In the genomic region with DNA sequence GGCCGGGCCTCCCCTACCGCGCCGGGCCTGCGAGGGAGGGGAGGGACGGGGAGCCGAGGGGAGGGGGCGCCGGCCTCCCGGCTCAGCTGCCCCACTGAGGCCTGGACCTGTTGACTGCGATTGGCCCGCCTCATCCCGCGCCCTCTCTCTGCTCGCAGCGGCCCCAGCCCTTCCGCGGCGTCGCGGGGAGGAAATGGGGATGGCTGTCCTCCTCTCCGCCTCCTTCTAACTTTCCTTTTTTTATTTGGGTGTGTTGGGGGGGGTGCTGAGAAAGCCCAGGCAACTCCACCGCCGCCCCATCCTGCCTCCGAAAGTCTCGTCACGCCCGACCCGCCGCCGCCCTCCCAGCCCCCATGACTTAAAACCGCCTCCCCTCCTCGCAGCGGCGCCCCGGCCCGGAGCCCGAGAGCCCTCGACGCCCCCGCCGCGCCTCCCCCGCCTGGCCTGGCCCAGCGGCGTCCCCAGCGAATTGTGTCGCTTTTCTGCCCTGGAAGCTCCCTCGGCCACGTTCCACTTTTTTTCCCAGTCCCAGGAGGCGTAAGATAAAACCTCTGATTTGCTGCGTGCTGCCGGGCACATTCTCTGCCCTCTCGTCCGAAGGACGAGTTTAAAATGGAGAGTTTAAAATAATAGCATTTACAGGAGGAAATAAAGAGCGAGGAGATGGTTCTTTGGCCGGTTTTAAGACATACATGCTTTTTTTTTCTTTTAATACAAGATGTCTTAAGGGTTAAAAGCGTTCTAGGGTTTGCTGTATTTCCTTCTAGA, we compare ENCODE assay signal across 8 cellular contexts. TPM values are rescaled to one million over a fixed set of nuclear protein-coding genes. Genes with fewer than 3 reads are reported as not detected.
DNase-seq lines count a peak whose midpoint lies in the region; ATAC-seq and TF ChIP-seq lines count a peak whose summit lies in the region.

No MANE protein-coding gene starts in this region.

- H3K27ac Mint-ChIP-seq in activated T-helper 1 cell treated with anti-CD3 and anti-CD28 coated beads, Interleukin-12 subunit alpha, Interleukin-12 subunit beta, Interleukin-2, Interleukin-4 antibody, amounts not matched to agents 30 ng/mL and 10 ng/mL and 1 ng/mL, durations not matched to agents 14 hours and 24 hours and 36 hours: peak overlapping the region; percentile 94
- peak overlapping the region; percentile 87 to 97 (median 94) for H3K27ac Mint-ChIP-seq in naive thymus-derived CD4-positive, alpha-beta T cell

- H3K27me3 Mint-ChIP-seq in activated T-helper 1 cell treated with anti-CD3 and anti-CD28 coated beads, Interleukin-12 subunit alpha, Interleukin-12 subunit beta, Interleukin-2, Interleukin-4 antibody, amounts not matched to agents 30 ng/mL and 10 ng/mL and 1 ng/mL, durations not matched to agents 14 hours and 24 hours and 36 hours (ENCODE audit: insufficient read depth): peaks cover 48% of the 10 kb centered on the region
- H3K27me3 Mint-ChIP-seq in naive thymus-derived CD4-positive, alpha-beta T cell: peaks cover 12 to 66% (median 30%) of the 10 kb centered on the region in 5 donors

- intact Hi-C loops in activated T-helper 1 cell treated with anti-CD3 and anti-CD28 coated beads, Interleukin-12 subunit alpha, Interleukin-12 subunit beta, Interleukin-2, Interleukin-4 antibody, amounts not matched to agents 30 ng/mL and 10 ng/mL and 1 ng/mL, durations not matched to agents 14 hours and 24 hours and 36 hours (cut with micrococcal nuclease): loop anchor here (10.0 kb wide), 3 partner anchors 352 to 1838 kb away; a partner anchor contains a TSS
- intact Hi-C loops in naive thymus-derived CD4-positive, alpha-beta T cell (cut with micrococcal nuclease): loop anchor here (2.0 to 10.0 kb wide), 4 partner anchors 476 to 1128 kb away; a partner anchor contains a TSS

- no peak for TF ChIP-seq CTCF in thoracic aorta (IDR thresholded peaks at IDR 0.05)

- peaks cover 9% of the 10 kb centered on the region for H3K36me3 Mint-ChIP-seq in activated T-helper 1 cell treated with anti-CD3 and anti-CD28 coated beads, Interleukin-12 subunit alpha, Interleukin-12 subunit beta, Interleukin-2, Interleukin-4 antibody, amounts not matched to agents 30 ng/mL and 10 ng/mL and 1 ng/mL, durations not matched to agents 14 hours and 24 hours and 36 hours (ENCODE audit: low read depth)
- H3K36me3 Mint-ChIP-seq in naive thymus-derived CD4-positive, alpha-beta T cell: peaks cover 0 to 8% (median 0%) of the 10 kb centered on the region in 5 donors

- peaks cover 34% of the 10 kb centered on the region for H3K4me1 Mint-ChIP-seq in activated T-helper 1 cell treated with anti-CD3 and anti-CD28 coated beads, Interleukin-12 subunit alpha, Interleukin-12 subunit beta, Interleukin-2, Interleukin-4 antibody, amounts not matched to agents 30 ng/mL and 10 ng/mL and 1 ng/mL, durations not matched to agents 14 hours and 24 hours and 36 hours (ENCODE audit: low read depth)
- peaks cover 14 to 40% (median 32%) of the 10 kb centered on the region in 7 donors for H3K4me1 Mint-ChIP-seq in naive thymus-derived CD4-positive, alpha-beta T cell

- POLR2A ChIA-PET in naive thymus-derived CD4-positive, alpha-beta T cell (lab: Charles Lee): interaction anchor here (0.8 to 2.5 kb wide), 11 partner anchors 7 to 1104 kb away, joined by 3 to 13 read pairs (median 6); a partner anchor contains a TSS

- peak overlapping the region; percentile 82 for H3K4me3 Mint-ChIP-seq in activated T-helper 1 cell treated with anti-CD3 and anti-CD28 coated beads, Interleukin-12 subunit alpha, Interleukin-12 subunit beta, Interleukin-2, Interleukin-4 antibody, amounts not matched to agents 30 ng/mL and 10 ng/mL and 1 ng/mL, durations not matched to agents 14 hours and 24 hours and 36 hours
- H3K4me3 Mint-ChIP-seq in naive thymus-derived CD4-positive, alpha-beta T cell: peak overlapping the region; percentile 85 to 99 (median 94)

- H3K36me3 ChIP-seq in NT2/D1 (ENCODE audit: insufficient read depth, insufficient read length, low read length): no peaks in the 10 kb centered on the region
- no peaks in the 10 kb centered on the region for H3K36me3 ChIP-seq in naive thymus-derived CD4-positive, alpha-beta T cell (ENCODE audit: control insufficient read depth in 2 of 3, insufficient read depth in 3 of 3, low read length in 3 of 3)
- H3K36me3 ChIP-seq in thoracic aorta: no peaks in the 10 kb centered on the region

- CTCF ChIA-PET in naive thymus-derived CD4-positive, alpha-beta T cell (lab: Charles Lee): interaction anchor here (1.1 kb wide), 1 partner anchor 8 kb away, joined by 4 read pairs; no protein-coding TSS in a partner anchor

- H3K9me3 ChIP-seq in NT2/D1 (ENCODE audit: insufficient read depth, low read length) (no peaks in the 10 kb centered on the region), thoracic aorta (no peaks in the 10 kb centered on the region)
- H3K9me3 ChIP-seq in naive thymus-derived CD4-positive, alpha-beta T cell (ENCODE audit: control insufficient read depth in 2 of 3, low read length in 3 of 3): no peaks in the 10 kb centered on the region

- DNase-seq in SIG-M5 treated with dmso at 0.1 percent for 504 hours (lab: John Stamatoyannopoulos, UW; ENCODE audit: unreplicated experiment): peak; percentile 45
- no peak for DNase-seq in SIG-M5 (lab: John Stamatoyannopoulos, UW)
- no peak for DNase-seq in NT2/D1 (ENCODE audit: low read depth, low spot score)
- DNase-seq in activated T-helper 1 cell treated with anti-CD3 and anti-CD28 coated beads, Interleukin-12 subunit alpha, Interleukin-12 subunit beta, Interleukin-2, Interleukin-4 antibody, amounts not matched to agents 30 ng/mL and 10 ng/mL and 1 ng/mL, durations not matched to agents 14 hours and 24 hours and 36 hours (ENCODE audit: low spot score): peak; percentile 34
- peak; percentile 77 for DNase-seq in fibroblast of peridontal ligament (ENCODE audit: extremely low read depth)
- DNase-seq in naive thymus-derived CD4-positive, alpha-beta T cell: peak; percentile 31 to 66 (median 55)
- peak; percentile 38 for DNase-seq in thoracic aorta (ENCODE audit: low spot score)

- H3K4me1 ChIP-seq in NT2/D1 (ENCODE audit: insufficient read depth, insufficient read length): no peaks in the 10 kb centered on the region
- peaks cover 4 to 17% of the 10 kb centered on the region in 2 donors for H3K4me1 ChIP-seq in naive thymus-derived CD4-positive, alpha-beta T cell (ENCODE audit: control insufficient read depth in 2 of 2, insufficient read depth in 2 of 2, low read length in 2 of 2)
- peaks cover 5 to 7% of the 10 kb centered on the region in 2 donors for H3K4me1 ChIP-seq in thoracic aorta (ENCODE audit: control insufficient read depth in 1 of 2, low read depth in 2 of 2)

- H3K9ac ChIP-seq in NT2/D1 (ENCODE audit: insufficient read length, low read depth): peak overlapping the region; percentile 88

- H3K27me3 ChIP-seq in NT2/D1 (ENCODE audit: insufficient read depth, insufficient read length) (no peaks in the 10 kb centered on the region), thoracic aorta (replicated peaks; ENCODE audit: insufficient read depth) (no peaks in the 10 kb centered on the region)
- H3K27me3 ChIP-seq in naive thymus-derived CD4-positive, alpha-beta T cell (ENCODE audit: control insufficient read depth in 2 of 2, insufficient read depth in 2 of 2, low read length in 2 of 2): no peaks in the 10 kb centered on the region

- no peaks in the 10 kb centered on the region for H3K9me3 Mint-ChIP-seq in activated T-helper 1 cell treated with anti-CD3 and anti-CD28 coated beads, Interleukin-12 subunit alpha, Interleukin-12 subunit beta, Interleukin-2, Interleukin-4 antibody, amounts not matched to agents 30 ng/mL and 10 ng/mL and 1 ng/mL, durations not matched to agents 14 hours and 24 hours and 36 hours
- no peaks in the 10 kb centered on the region for H3K9me3 Mint-ChIP-seq in naive thymus-derived CD4-positive, alpha-beta T cell

- H3K4me3 ChIP-seq in NT2/D1 (ENCODE audit: insufficient read length, low read depth): peak overlapping the region; percentile 46
- peak overlapping the region; percentile 79 for H3K4me3 ChIP-seq in naive thymus-derived CD4-positive, alpha-beta T cell (ENCODE audit: low read length)
- H3K4me3 ChIP-seq in thoracic aorta: peak overlapping the region; percentile 83

- H3K27ac ChIP-seq in naive thymus-derived CD4-positive, alpha-beta T cell (ENCODE audit: low read depth, low read length): peak overlapping the region; percentile 68
- peak overlapping the region; percentile 93 to 97 for H3K27ac ChIP-seq in thoracic aorta

- ATAC-seq in HG03064 (IDR thresholded peaks at IDR 0.05; ENCODE audit: low read depth, unreplicated experiment) (peak; percentile 13), thoracic aorta (ENCODE audit: insufficient number of reproducible peaks, low FRiP score, low read depth) (peak; percentile 49)
- ATAC-seq in naive thymus-derived CD4-positive, alpha-beta T cell: peak; percentile 58

RNA-seq across cellular contexts. Expression of a gene that starts 0.9 kb away (rescaled TPM):
- 0.05 and 0.15 TPM in 2 replicates for total RNA-seq in activated T-helper 1 cell treated with anti-CD3 and anti-CD28 coated beads, Interleukin-12 subunit alpha, Interleukin-12 subunit beta, Interleukin-2, Interleukin-4 antibody, amounts not matched to agents 30 ng/mL and 10 ng/mL and 1 ng/mL, durations not matched to agents 14 hours and 24 hours and 36 hours
- under 1 TPM in 4 of 5 experiments, not detected in 1; 0.17 to 0.45 (median 0.28) TPM for total RNA-seq in naive thymus-derived CD4-positive, alpha-beta T cell
- polyA plus RNA-seq in naive thymus-derived CD4-positive, alpha-beta T cell: under 1 TPM in 1 of 2 donors, not detected in 1; 0.38 TPM
- total RNA-seq in thoracic aorta: 1 to 10 TPM in 1 of 2 donors, under 1 TPM in 1; 0.71 to 5.3 TPM

RNA-seq across cellular contexts. Expression of a gene that starts 7.7 kb away (rescaled TPM):
- total RNA-seq in activated T-helper 1 cell treated with anti-CD3 and anti-CD28 coated beads, Interleukin-12 subunit alpha, Interleukin-12 subunit beta, Interleukin-2, Interleukin-4 antibody, amounts not matched to agents 30 ng/mL and 10 ng/mL and 1 ng/mL, durations not matched to agents 14 hours and 24 hours and 36 hours: 40.9 and 43.1 TPM in 2 replicates
- 10 to 100 TPM; 50.0 to 74.2 (median 67.9) TPM for total RNA-seq in naive thymus-derived CD4-positive, alpha-beta T cell
- 1 to 10 TPM; 6.0 to 8.8 TPM for polyA plus RNA-seq in naive thymus-derived CD4-positive, alpha-beta T cell
- total RNA-seq in thoracic aorta: 10 to 100 TPM; 35.1 to 54.7 TPM

Comparison
In these comparisons a context has a peak if more than half of its experiments do, and no peak if none do; other contexts are left out.
1. DNase-seq: peak in SIG-M5 treated with dmso at 0.1 percent for 504 hours (single experiment), activated T-helper 1 cell treated with anti-CD3 and anti-CD28 coated beads, Interleukin-12 subunit alpha, Interleukin-12 subunit beta, Interleukin-2, Interleukin-4 antibody, amounts not matched to agents 30 ng/mL and 10 ng/mL and 1 ng/mL, durations not matched to agents 14 hours and 24 hours and 36 hours (single experiment), fibroblast of peridontal ligament (single experiment), naive thymus-derived CD4-positive, alpha-beta T cell (9 of 9) and thoracic aorta (single experiment); none in SIG-M5 (single experiment) and NT2/D1 (single experiment).
2. Peak in every context shown above with its lines, with median percentiles within 50 percentile points of each other: ATAC-seq and H3K4me3 ChIP-seq.